ENCODE assay signal across 1 cellular context in the genomic region with DNA sequence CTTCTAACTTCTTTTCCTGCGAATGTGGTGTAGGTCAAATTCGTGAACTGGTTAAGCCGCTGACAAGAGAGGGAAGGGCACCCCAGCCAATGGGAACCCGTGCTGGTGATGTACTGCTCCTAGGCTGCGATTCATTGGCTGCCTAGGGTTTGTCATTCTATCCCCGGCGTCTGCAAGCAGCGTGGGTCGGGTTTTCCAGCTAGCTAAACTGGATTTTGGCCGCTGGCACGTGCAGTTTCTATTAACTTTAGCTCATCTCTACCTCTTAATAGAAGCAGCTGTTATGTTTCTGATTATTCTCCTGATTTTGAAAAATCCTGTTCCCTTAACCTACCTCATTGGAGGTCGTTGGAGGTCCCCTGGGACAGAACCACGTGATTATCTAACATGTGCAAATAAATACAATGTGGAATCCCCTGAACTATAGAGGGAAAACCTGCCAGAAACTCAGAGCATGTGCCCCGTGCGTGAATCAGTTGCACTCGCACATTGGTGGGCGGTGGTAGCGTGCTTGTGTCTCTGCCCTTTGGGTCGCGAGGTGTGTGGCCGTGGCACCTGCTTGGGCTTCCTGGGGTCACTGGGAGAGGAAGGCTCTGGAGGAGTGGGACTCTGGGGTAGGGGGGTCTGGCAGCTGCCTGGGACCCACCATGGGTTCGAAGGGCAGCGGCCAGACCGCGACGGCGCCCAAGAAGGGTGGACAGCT.
TF ChIP-seq lines count a peak whose summit lies in the region.

No MANE protein-coding gene starts in this region.

TF ChIP-seq in HEK293, 187 proteins besides CTCF, POLR2A, EP300 and RAD21 (continued from another document):
- TF ChIP-seq, protein P1, sequence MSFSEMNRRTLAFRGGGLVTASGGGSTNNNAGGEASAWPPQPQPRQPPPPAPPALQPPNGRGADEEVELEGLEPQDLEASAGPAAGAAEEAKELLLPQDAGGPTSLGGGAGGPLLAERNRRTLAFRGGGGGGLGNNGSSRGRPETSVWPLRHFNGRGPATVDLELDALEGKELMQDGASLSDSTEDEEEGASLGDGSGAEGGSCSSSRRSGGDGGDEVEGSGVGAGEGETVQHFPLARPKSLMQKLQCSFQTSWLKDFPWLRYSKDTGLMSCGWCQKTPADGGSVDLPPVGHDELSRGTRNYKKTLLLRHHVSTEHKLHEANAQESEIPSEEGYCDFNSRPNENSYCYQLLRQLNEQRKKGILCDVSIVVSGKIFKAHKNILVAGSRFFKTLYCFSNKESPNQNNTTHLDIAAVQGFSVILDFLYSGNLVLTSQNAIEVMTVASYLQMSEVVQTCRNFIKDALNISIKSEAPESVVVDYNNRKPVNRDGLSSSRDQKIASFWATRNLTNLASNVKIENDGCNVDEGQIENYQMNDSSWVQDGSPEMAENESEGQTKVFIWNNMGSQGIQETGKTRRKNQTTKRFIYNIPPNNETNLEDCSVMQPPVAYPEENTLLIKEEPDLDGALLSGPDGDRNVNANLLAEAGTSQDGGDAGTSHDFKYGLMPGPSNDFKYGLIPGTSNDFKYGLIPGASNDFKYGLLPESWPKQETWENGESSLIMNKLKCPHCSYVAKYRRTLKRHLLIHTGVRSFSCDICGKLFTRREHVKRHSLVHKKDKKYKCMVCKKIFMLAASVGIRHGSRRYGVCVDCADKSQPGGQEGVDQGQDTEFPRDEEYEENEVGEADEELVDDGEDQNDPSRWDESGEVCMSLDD (tag by site-specific recombination; IDR thresholded peaks at IDR 0.05): peak; percentile 40; the same call in 1 of the 2 replicates
- TF ChIP-seq SP3 (tag by site-specific recombination; IDR thresholded peaks at IDR 0.05): no peak
- no peak for TF ChIP-seq ZNF596 (tag by site-specific recombination; IDR thresholded peaks at IDR 0.05)
- TF ChIP-seq ZFP3 (tag by site-specific recombination; IDR thresholded peaks at IDR 0.05; ENCODE audit: low read depth): no peak
- TF ChIP-seq ZXDB (tag by site-specific recombination; IDR thresholded peaks at IDR 0.05): no peak
- TF ChIP-seq ZNF311 (tag by site-specific recombination; IDR thresholded peaks at IDR 0.05; ENCODE audit: borderline replicate concordance): no peak
